Comparison of ENCODE assay signal across 8 cellular contexts in the genomic region with DNA sequence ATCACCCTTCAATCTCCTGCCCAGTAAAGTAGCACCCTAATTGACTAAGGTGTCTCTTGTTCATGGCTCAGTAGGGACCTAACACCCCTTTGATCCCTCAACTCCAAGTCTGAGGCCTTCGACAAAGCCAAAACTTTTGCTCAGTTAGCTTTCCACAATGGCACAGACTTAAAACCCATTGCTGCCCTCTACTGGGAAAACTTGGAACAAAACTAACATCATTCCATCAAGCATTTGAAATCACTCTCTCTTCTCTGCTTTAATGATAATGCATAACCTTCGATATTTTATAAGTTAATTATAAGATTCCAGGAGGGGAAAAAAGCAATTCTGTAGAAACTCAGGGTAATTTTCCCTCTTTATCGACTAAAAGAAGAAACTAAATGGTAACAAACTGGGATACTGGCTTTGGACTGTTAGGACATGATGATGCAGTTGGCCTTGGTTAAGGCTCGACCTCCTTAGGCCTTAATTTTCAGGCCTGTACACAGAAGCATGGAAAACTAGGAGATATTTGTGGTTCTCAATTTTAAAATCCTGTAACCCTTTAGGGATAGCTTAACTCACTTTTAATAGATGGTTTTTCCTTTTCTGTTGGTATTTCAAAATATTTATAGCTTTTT.
A peak's percentile ranks its signal among the peaks of the same experiment; 100 is the strongest.
DNase-seq lines count a peak whose midpoint lies in the region; ATAC-seq and TF ChIP-seq lines count a peak whose summit lies in the region.

No MANE protein-coding gene starts in this region.

- no peak overlapping the region for H3K4me3 ChIP-seq in PC-9

- no peak overlapping the region for H3K27ac Mint-ChIP-seq in Calu3 (ENCODE audit: unreplicated experiment)
- no peak overlapping the region for H3K27ac Mint-ChIP-seq in natural killer cell treated with Interleukin-12 subunit alpha and Interleukin-12 subunit beta and Interleukin-15 and Interleukin-18, amount 100 ng/mL, for 72 hours

- no peaks in the 10 kb centered on the region for H4K20me1 ChIP-seq in PC-9 (ENCODE audit: insufficient read depth)

- intact Hi-C loops in Calu3 (cut with micrococcal nuclease; ENCODE audit: unreplicated experiment) = loop anchor here (2.0 to 10.0 kb wide), 4 partner anchors 155 to 1581 kb away; no protein-coding TSS in a partner anchor
- intact Hi-C loops in PC-9 (cut with micrococcal nuclease; ENCODE audit: unreplicated experiment) = loop anchor here (5.0 kb wide), 1 partner anchor 803 kb away; no protein-coding TSS in a partner anchor

- H2AFZ ChIP-seq in PC-9 = no peak overlapping the region

- H3K79me2 ChIP-seq in PC-9 (ENCODE audit: low read depth) = no peaks in the 10 kb centered on the region

- H3K27ac ChIP-seq in PC-9 = no peak overlapping the region

- H3K36me3 ChIP-seq in PC-9 (ENCODE audit: low read depth) = peaks cover 5% of the 10 kb centered on the region; the same call in 1 of the 2 replicates

- H3K9me3 Mint-ChIP-seq in Calu3 (ENCODE audit: low read depth, unreplicated experiment) = no peaks in the 10 kb centered on the region
- H3K9me3 Mint-ChIP-seq in natural killer cell treated with Interleukin-12 subunit alpha and Interleukin-12 subunit beta and Interleukin-15 and Interleukin-18, amount 100 ng/mL, for 72 hours = no peaks in the 10 kb centered on the region

- no peaks in the 10 kb centered on the region for H3K4me1 ChIP-seq in PC-9 (replicated peaks; ENCODE audit: insufficient read depth)

- H3K27me3 Mint-ChIP-seq in Calu3 (ENCODE audit: unreplicated experiment) = no peaks in the 10 kb centered on the region
- H3K27me3 Mint-ChIP-seq in natural killer cell treated with Interleukin-12 subunit alpha and Interleukin-12 subunit beta and Interleukin-15 and Interleukin-18, amount 100 ng/mL, for 72 hours = no peaks in the 10 kb centered on the region

- POLR2A ChIA-PET in PC-9 (lab: Charles Lee; ENCODE audit: unreplicated experiment) = no interaction called here

- no peak overlapping the region for H3K4me2 ChIP-seq in PC-9

- TF ChIP-seq CTCF in Calu3 (IDR thresholded peaks at IDR 0.05; ENCODE audit: unreplicated experiment) = no peak
- TF ChIP-seq CTCF in PC-9 (conservative IDR thresholded peaks at IDR 0.05) = peak; percentile 62

- no peaks in the 10 kb centered on the region for H3K9me3 ChIP-seq in PC-9 (ENCODE audit: insufficient read depth, low read depth)

- peaks cover 28% of the 10 kb centered on the region for H3K36me3 Mint-ChIP-seq in Calu3 (ENCODE audit: insufficient read depth, unreplicated experiment)
- peaks cover 12% of the 10 kb centered on the region for H3K36me3 Mint-ChIP-seq in natural killer cell treated with Interleukin-12 subunit alpha and Interleukin-12 subunit beta and Interleukin-15 and Interleukin-18, amount 100 ng/mL, for 72 hours

- no peak overlapping the region for H3K4me3 Mint-ChIP-seq in Calu3 (ENCODE audit: low read depth, unreplicated experiment)
- H3K4me3 Mint-ChIP-seq in natural killer cell treated with Interleukin-12 subunit alpha and Interleukin-12 subunit beta and Interleukin-15 and Interleukin-18, amount 100 ng/mL, for 72 hours = no peak overlapping the region

- no peaks in the 10 kb centered on the region for H3K9me2 ChIP-seq in PC-9 (ENCODE audit: insufficient read depth)

- ATAC-seq in GM18907 (IDR thresholded peaks at IDR 0.05; ENCODE audit: unreplicated experiment) (peak; percentile 65), esophagus mucosa (peak; percentile 48)
- ATAC-seq in natural killer cell treated with Interleukin-12 subunit alpha and Interleukin-12 subunit beta and Interleukin-15 and Interleukin-18, amount 100 ng/mL, for 72 hours = peak; percentile 54 to 69

- no peaks in the 10 kb centered on the region for H3K27me3 ChIP-seq in PC-9 (ENCODE audit: insufficient read depth, low read depth)

- no peaks in the 10 kb centered on the region for H3K4me1 Mint-ChIP-seq in Calu3 (ENCODE audit: low read depth, unreplicated experiment)
- peaks cover 0 to 4% of the 10 kb centered on the region in 2 donors for H3K4me1 Mint-ChIP-seq in natural killer cell treated with Interleukin-12 subunit alpha and Interleukin-12 subunit beta and Interleukin-15 and Interleukin-18, amount 100 ng/mL, for 72 hours (ENCODE audit: low read depth in 2 of 2)

- no TSS peak for BruUV-seq in Calu3 (replicated peaks; lab: Mats Ljungman, UMichigan)
- BruUV-seq in PC-9 (replicated peaks; lab: Mats Ljungman, UMichigan) = no TSS peak

- DNase-seq in Calu3 (peak; percentile 49), HT-29 (ENCODE audit: low spot score) (peak; percentile 81), PC-9 (peak in 1 of 2 experiments; percentile 39), activated gamma-delta T cell treated with Interleukin-2 at 50 U/mL for 16 hours (no peak), activated T-cell treated with anti-CD3 and anti-CD28 coated beads for 4 hours (no peak)
- DNase-seq in natural killer cell treated with Interleukin-12 subunit alpha and Interleukin-12 subunit beta and Interleukin-15 and Interleukin-18, amount 100 ng/mL, for 72 hours (ENCODE audit: low spot score) = no peak

- 0 out of 2 replicates have a peak, but pooled peaks cover 6% of the 10 kb centered on the region for H3F3A ChIP-seq in PC-9 (ENCODE audit: insufficient read depth, low read depth)

- CTCF ChIA-PET in Calu3 (lab: Charles Lee) = interaction anchor here (1.2 to 2.5 kb wide), 4 partner anchors 71 to 856 kb away, joined by 6 to 10 read pairs (median 7); no protein-coding TSS in a partner anchor
- CTCF ChIA-PET in PC-9 (lab: Charles Lee) = interaction anchor here (0.5 to 0.7 kb wide), 3 partner anchors 217 to 1115 kb away, joined by 3 to 5 read pairs (median 5); no protein-coding TSS in a partner anchor

Comparison
In these comparisons a context has a peak if more than half of its experiments do, and no peak if none do; other contexts are left out.
1. DNase-seq: peak in Calu3 (single experiment) and HT-29 (single experiment); none in natural killer cell treated with Interleukin-12 subunit alpha and Interleukin-12 subunit beta and Interleukin-15 and Interleukin-18, amount 100 ng/mL, for 72 hours (single experiment), activated gamma-delta T cell treated with Interleukin-2 at 50 U/mL for 16 hours (single experiment) and activated T-cell treated with anti-CD3 and anti-CD28 coated beads for 4 hours (single experiment).
2. Peak in every context shown above with its lines, with median percentiles within 50 percentile points of each other: ATAC-seq.